ENCODE assay signal across 8 cellular contexts in genomic region chr19:47274071-47274890, GRCh38. TPM values are rescaled to one million over a fixed set of nuclear protein-coding genes. Genes with fewer than 3 reads are reported as not detected.
DNase-seq lines count a peak whose midpoint lies in the region; ATAC-seq and TF ChIP-seq lines count a peak whose summit lies in the region.

Gene INAFM1 (plus strand): TSS chr19:47274885. CDS start chr19:47274920, 35 bp downstream.

- DNase-seq in NCI-H1436 (lab: John Stamatoyannopoulos, UW) (peak; percentile 85), SW 1271 (lab: John Stamatoyannopoulos, UW) (peak; percentile 34 to 93), cardiac septum (ENCODE audit: low spot score) (peak; percentile 100), pons (ENCODE audit: low spot score) (peak; percentile 89), transverse colon (peak; percentile 100)
- DNase-seq in activated naive CD8-positive, alpha-beta T cell treated with anti-CD3 and anti-CD28 coated beads, Interleukin-2, amount 50 U/mL, for 16 hours (ENCODE audit: low read depth, low spot score): peak; percentile 99

- H3K4me3 ChIP-seq in GM08714 (ENCODE audit: low read length) (peak within 1 kb of the TSS; percentile 83), transverse colon (peak within 1 kb of the TSS; percentile 70 to 93 (median 76))

- peaks cover 0 to 18% (median 6%) of the 10 kb centered on the region in 4 donors for H3K36me3 ChIP-seq in transverse colon

- ATAC-seq in HG02642 (IDR thresholded peaks at IDR 0.05; ENCODE audit: poor library complexity, unreplicated experiment): peak; percentile 58

- H3K9me3 ChIP-seq in transverse colon: no peaks in the 10 kb centered on the region

- WGBS in transverse colon (ENCODE audit: low coverage in 1 of 2), 2 donors: 0 to 3% methylated on average over 7 to 54 of the region's 72 CpGs

- no peaks in the 10 kb centered on the region for H3K27me3 ChIP-seq in transverse colon

- no peak for TF ChIP-seq CTCF in transverse colon (IDR thresholded peaks at IDR 0.05)

- no peak for TF ChIP-seq EP300 in transverse colon (IDR thresholded peaks at IDR 0.05; ENCODE audit: low read depth)

- TF ChIP-seq POLR2A in transverse colon (IDR thresholded peaks at IDR 0.05): peak; percentile 52

- peaks cover 0 to 32% (median 27%) of the 10 kb centered on the region in 4 donors for H3K4me1 ChIP-seq in transverse colon

- in situ Hi-C loops in transverse colon (cut with MboI; ENCODE audit: low pct_ligation_motif_present in 1 of 4, low pct_unique_long_range_greater_than_20kb in 1 of 4, low sequenced_read_pairs in 3 of 4): no loop called here

- peak within 1 kb of the TSS; percentile 96 to 100 (median 99) for H3K27ac ChIP-seq in transverse colon

- intact Hi-C loops in cardiac septum (cut with DNase I) (loop anchor here (1.0 kb wide), 1 partner anchor 17 kb away; no protein-coding TSS in a partner anchor), transverse colon (cut with DNase I; ENCODE audit: low total_unique reads) (no loop called here)

RNA-seq across cellular contexts. Expression of gene INAFM1, which starts in this region (rescaled TPM):
- 18.0 TPM for total RNA-seq in cardiac septum
- 10 to 100 TPM in 2 of 4 donors, 1 to 10 TPM in 2; 7.2 to 17.2 (median 9.6) TPM for total RNA-seq in transverse colon

Comparison
In these comparisons a context has a peak if more than half of its experiments do, and no peak if none do; other contexts are left out.
1. Peak in every context shown above with its lines: DNase-seq, ATAC-seq, H3K4me3 ChIP-seq and H3K27ac ChIP-seq.